ENCODE assay signal across 8 cellular contexts in genomic region chr3:39291903-39292329, GRCh38. TPM values are rescaled to one million over a fixed set of nuclear protein-coding genes. Genes with fewer than 3 reads are reported as not detected.
DNase-seq lines count a peak whose midpoint lies in the region; ATAC-seq and FAIRE-seq lines count a peak whose summit lies in the region.

No MANE protein-coding gene starts in this region.

- H3K4me3 ChIP-seq in MG63 (no peak overlapping the region), small intestine (ENCODE audit: low read depth in 1 of 2, low read length in 2 of 2) (no peak overlapping the region)

- FAIRE-seq in small intestine (lab: Jason Lieb, UNC) = no peak

- ATAC-seq in GM21529 (IDR thresholded peaks at IDR 0.05; ENCODE audit: unreplicated experiment) = no peak

- DNase-seq in G401 (ENCODE audit: low spot score) (peak; percentile 69), MG63 (peak; percentile 15), T-helper 9 cell (peak; percentile 60), anterior cingulate cortex (lab: John Stamatoyannopoulos, UW) (peak in 44 of 58 donors; percentile 10 to 78 (median 31)), hepatic stellate cell (ENCODE audit: low spot score) (peak; percentile 70), small intestine (peak; percentile 63), NCI-H128 (lab: John Stamatoyannopoulos, UW; ENCODE audit: unreplicated experiment) (no peak)

- no peaks in the 10 kb centered on the region for H3K36me3 ChIP-seq in MG63
- H3K36me3 ChIP-seq in small intestine (ENCODE audit: control insufficient read depth in 2 of 2, insufficient read depth in 2 of 2, low read length in 2 of 2) = no peaks in the 10 kb centered on the region

- H3K27ac ChIP-seq in small intestine (ENCODE audit: low read depth in 1 of 2, low read length in 1 of 2) = no peak overlapping the region

- 23 to 28% (median 27%) methylated on average over 5 of the region's 5 CpGs for WGBS in small intestine, 3 donors

- no peaks in the 10 kb centered on the region for H3K9me3 ChIP-seq in MG63
- no peaks in the 10 kb centered on the region for H3K9me3 ChIP-seq in small intestine (ENCODE audit: control insufficient read depth, low read depth)

- in situ Hi-C loops in G401 (cut with HindIII; ENCODE audit: low sequenced_read_pairs) = loop anchor here (25.0 kb wide), 1 partner anchor 180 kb away; the partner anchor contains the start of genes GORASP1 and TTC21A

- H3K27me3 ChIP-seq in MG63 (no peaks in the 10 kb centered on the region), small intestine (ENCODE audit: control insufficient read depth in 2 of 2, insufficient read depth in 2 of 2, low read length in 2 of 2) (no peaks in the 10 kb centered on the region)

- no peaks in the 10 kb centered on the region for H3K4me1 ChIP-seq in small intestine (ENCODE audit: control insufficient read depth in 2 of 2, insufficient read depth in 1 of 2, low read depth in 1 of 2, low read length in 1 of 2)

RNA-seq across cellular contexts. Expression of gene CX3CR1, which starts 12.1 kb away (rescaled TPM):
- total RNA-seq in G401 (2014; rRNA removed; shearing (Covaris generic)) = not detected in 2 replicates
- total RNA-seq in MG63 (2014; rRNA removed; shearing (Covaris generic); ENCODE audit: low replicate concordance) = not detected in 2 replicates
- polyA plus RNA-seq in small intestine = under 1 TPM in 1 of 3 donors, not detected in 2; 0.06 TPM

RNA-seq across cellular contexts. Expression of gene CCR8, which starts 37.6 kb away (rescaled TPM):
- total RNA-seq in G401 (2014; rRNA removed; shearing (Covaris generic)) = not detected in 2 replicates
- not detected in 2 replicates for total RNA-seq in MG63 (2014; rRNA removed; shearing (Covaris generic); ENCODE audit: low replicate concordance)
- polyA plus RNA-seq in small intestine = not detected
